ENCODE assay signal across 20 cellular contexts in the genomic region with DNA sequence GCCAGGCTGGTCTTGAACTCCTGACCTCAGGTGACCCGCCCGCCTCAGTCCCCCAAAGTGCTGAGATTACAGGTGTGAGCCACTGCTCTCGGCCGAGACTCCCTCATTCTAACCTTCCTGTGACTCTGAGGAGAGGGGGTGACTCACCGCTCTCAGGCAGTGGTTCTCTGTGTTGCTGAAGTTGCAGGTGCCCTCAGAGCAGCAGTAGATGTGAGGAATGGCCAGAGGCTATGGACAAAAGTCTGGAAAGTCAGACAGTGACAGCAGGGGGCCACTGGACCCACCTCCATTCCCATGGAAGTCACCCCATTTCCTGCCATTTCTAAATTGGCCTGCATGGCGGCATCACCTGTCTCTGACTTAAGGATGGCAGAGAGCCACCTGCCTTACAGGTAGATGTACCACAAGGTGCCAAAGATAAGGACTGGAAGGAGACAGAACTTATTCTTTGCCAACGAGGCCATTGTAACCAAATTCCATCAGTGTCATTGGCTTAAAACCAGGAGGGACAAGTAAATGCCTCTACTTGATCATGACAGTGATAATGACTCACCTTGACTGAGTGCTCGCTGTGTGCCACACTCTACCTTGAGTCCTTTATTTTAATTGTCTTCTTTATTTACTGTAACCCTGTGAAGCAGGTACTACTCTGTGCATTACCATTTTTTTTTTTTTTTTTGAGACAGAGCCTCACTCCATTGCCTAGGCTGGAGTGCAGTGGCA. TPM values are rescaled to one million over a fixed set of nuclear protein-coding genes. Genes with fewer than 3 reads are reported as not detected.
DNase-seq lines count a peak whose midpoint lies in the region; ATAC-seq and TF ChIP-seq lines count a peak whose summit lies in the region.
"Had no signal": no experiment of that assay in that cellular context is flagged by ENCODE, and none has a peak within 500 bp of the region (broad histone marks: within the 10 kb centered on the region; RNA-seq: fewer than 3 reads in every experiment).

No MANE protein-coding gene starts in this region.

- H3K9me3 ChIP-seq in mammary epithelial cell (replicated peaks; ENCODE audit: insufficient read depth, low read length): no peaks in the 10 kb centered on the region
- no peaks in the 10 kb centered on the region for H3K9me3 ChIP-seq in testis
- H3K9me3 ChIP-seq: Caco-2 had no signal

- no peaks in the 10 kb centered on the region for H4K20me1 ChIP-seq in mammary epithelial cell (ENCODE audit: insufficient read depth, low read length)

- no peaks in the 10 kb centered on the region for H3K36me3 Mint-ChIP-seq in Calu3 (ENCODE audit: insufficient read depth, unreplicated experiment)
- H3K36me3 Mint-ChIP-seq in activated CD4-positive, alpha-beta memory T cell treated with anti-CD3 and anti-CD28 coated beads for 36 hours: no peaks in the 10 kb centered on the region
- H3K36me3 Mint-ChIP-seq: CD4-positive, CD25-positive, alpha-beta regulatory T cell had no signal

- TF ChIP-seq CTCF in Calu3 (IDR thresholded peaks at IDR 0.05; ENCODE audit: unreplicated experiment): no peak
- TF ChIP-seq CTCF in mammary epithelial cell (conservative IDR thresholded peaks at IDR 0.05 in 1 of 2, IDR thresholded peaks at IDR 0.05 in 1 of 2; ENCODE audit: extremely low read depth in 1 of 2, insufficient read depth in 1 of 2, low read depth in 1 of 2, low read length in 2 of 2): no peak
- TF ChIP-seq CTCF in foreskin keratinocyte (conservative IDR thresholded peaks at IDR 0.05): no peak
- TF ChIP-seq CTCF in testis (IDR thresholded peaks at IDR 0.05): no peak

- in situ Hi-C loops in mammary epithelial cell (cut with MboI; ENCODE audit: low sequenced_read_pairs in 2 of 2): no loop called here

- H3K4me1 Mint-ChIP-seq in Calu3 (ENCODE audit: low read depth, unreplicated experiment): no peaks in the 10 kb centered on the region
- no peaks in the 10 kb centered on the region for H3K4me1 Mint-ChIP-seq in activated CD4-positive, alpha-beta memory T cell treated with anti-CD3 and anti-CD28 coated beads for 36 hours (ENCODE audit: low read depth)

- 42% methylated on average over 7 of the region's 8 CpGs for WGBS in mammary epithelial cell (ENCODE audit: low coverage, missing lambda C conversion rate)
- WGBS in testis, 2 donors: 86 to 90% methylated on average over 5 to 8 of the region's 8 CpGs

- no peaks in the 10 kb centered on the region for H3K9me3 Mint-ChIP-seq in Calu3 (ENCODE audit: low read depth, unreplicated experiment)
- no peaks in the 10 kb centered on the region for H3K9me3 Mint-ChIP-seq in activated CD4-positive, alpha-beta memory T cell treated with anti-CD3 and anti-CD28 coated beads for 36 hours
- H3K9me3 Mint-ChIP-seq: CD4-positive, CD25-positive, alpha-beta regulatory T cell had no signal

- BruUV-seq in Calu3 (replicated peaks; lab: Mats Ljungman, UMichigan) (no TSS peak), mammary epithelial cell (replicated peaks; lab: Mats Ljungman, UMichigan) (no TSS peak)

- TF ChIP-seq POLR2A in testis (IDR thresholded peaks at IDR 0.05): no peak

- dilution Hi-C loops in mammary epithelial cell (cut with HindIII; ENCODE audit: low sequenced_read_pairs): loop anchor here (5.0 kb wide), 1 partner anchor 62 kb away; no protein-coding TSS in a partner anchor

- no peaks in the 10 kb centered on the region for H3K27me3 ChIP-seq in mammary epithelial cell (ENCODE audit: insufficient read depth, low read length)
- no peaks in the 10 kb centered on the region for H3K27me3 ChIP-seq in foreskin keratinocyte
- H3K27me3 ChIP-seq in testis: no peaks in the 10 kb centered on the region

- no peak overlapping the region for H3K27ac ChIP-seq in mammary epithelial cell (ENCODE audit: insufficient read depth, low read depth, low read length)
- no peak overlapping the region for H3K27ac ChIP-seq in foreskin keratinocyte
- H3K27ac ChIP-seq in testis: no peak overlapping the region
- H3K27ac ChIP-seq: GM23248, RWPE1 had no signal

- peak; percentile 43 for DNase-seq in Calu3
- peak; percentile 50 for DNase-seq in M059J (ENCODE audit: low read depth)
- peak; percentile 72 for DNase-seq in mammary epithelial cell
- peak in 1 of 2 donors; percentile 51 for DNase-seq in foreskin keratinocyte
- DNase-seq in testis: no peak
- DNase-seq in activated CD4-positive, alpha-beta memory T cell treated with anti-CD3 and anti-CD28 coated beads for 36 hours: no peak
- DNase-seq: Caco-2; CD4-positive, CD25-positive, alpha-beta regulatory T cell; GM23248; HCEC 1CT; Kasumi-1; NCI-H1105; NCI-H1694; NCI-H2081; NCI-H2171 treated with DMSO at 0.1 percent for 48 hours; NCI-H524 treated with DMSO at 0.1 percent for 48 hours had no signal

- H3K36me3 ChIP-seq in mammary epithelial cell (ENCODE audit: insufficient read depth, low read length): no peaks in the 10 kb centered on the region
- H3K36me3 ChIP-seq in testis (ENCODE audit: low read depth, missing control alignments): no peaks in the 10 kb centered on the region

- no peaks in the 10 kb centered on the region for H3K27me3 Mint-ChIP-seq in Calu3 (ENCODE audit: unreplicated experiment)
- H3K27me3 Mint-ChIP-seq in activated CD4-positive, alpha-beta memory T cell treated with anti-CD3 and anti-CD28 coated beads for 36 hours: no peaks in the 10 kb centered on the region

- H3K79me2 ChIP-seq in mammary epithelial cell (ENCODE audit: insufficient read depth, low read length): no peaks in the 10 kb centered on the region

- no peak overlapping the region for H3K27ac Mint-ChIP-seq in Calu3 (ENCODE audit: unreplicated experiment)
- no peak overlapping the region for H3K27ac Mint-ChIP-seq in activated CD4-positive, alpha-beta memory T cell treated with anti-CD3 and anti-CD28 coated beads for 36 hours
- H3K27ac Mint-ChIP-seq: CD4-positive, CD25-positive, alpha-beta regulatory T cell had no signal

- no peak overlapping the region for H2AFZ ChIP-seq in mammary epithelial cell (ENCODE audit: low read depth, low read length)
- H2AFZ ChIP-seq: GM23248 had no signal

- H3K4me1 ChIP-seq in mammary epithelial cell (ENCODE audit: insufficient read depth, low read length) (no peaks in the 10 kb centered on the region), foreskin keratinocyte (no peaks in the 10 kb centered on the region), testis (no peaks in the 10 kb centered on the region)
- H3K4me1 ChIP-seq: Caco-2 had no signal

- intact Hi-C loops in Calu3 (cut with micrococcal nuclease; ENCODE audit: unreplicated experiment) (loop anchor here (5.0 kb wide), 1 partner anchor 148 kb away; no protein-coding TSS in a partner anchor), mammary epithelial cell (cut with micrococcal nuclease) (no loop called here), testis (cut with DNase I; ENCODE audit: low total_unique reads) (no loop called here)
- intact Hi-C loops in activated CD4-positive, alpha-beta memory T cell treated with anti-CD3 and anti-CD28 coated beads for 36 hours (cut with micrococcal nuclease): no loop called here

- H3K4me3 ChIP-seq in mammary epithelial cell (replicated peaks in 1 of 3; ENCODE audit: insufficient read depth in 1 of 3, low read depth in 2 of 3, low read length in 3 of 3) (no peak overlapping the region), testis (no peak overlapping the region)
- H3K4me3 ChIP-seq: GM23248 had no signal

- ATAC-seq in foreskin keratinocyte (peak; percentile 95), HG03520 (IDR thresholded peaks at IDR 0.05; ENCODE audit: unreplicated experiment) (no peak), HG02678 (IDR thresholded peaks at IDR 0.05; ENCODE audit: unreplicated experiment) (no peak)
- ATAC-seq: SK-N-SH treated with all-trans-retinoic acid at 6 μM for 48 hours had no signal

- POLR2A ChIA-PET in activated CD4-positive, alpha-beta memory T cell treated with anti-CD3 and anti-CD28 coated beads for 36 hours (lab: Charles Lee): interaction anchor here (0.7 kb wide), 1 partner anchor 139 kb away, joined by 3 read pairs; no protein-coding TSS in a partner anchor

- CTCF ChIA-PET in Calu3 (lab: Charles Lee): interaction anchor here (0.7 kb wide), 1 partner anchor 15 kb away, joined by 4 read pairs; the partner anchor contains the start of gene CNOT1
- CTCF ChIA-PET in mammary epithelial cell (lab: Charles Lee; ENCODE audit: low non-redundant PET): no interaction called here
- CTCF ChIA-PET in activated CD4-positive, alpha-beta memory T cell treated with anti-CD3 and anti-CD28 coated beads for 36 hours (lab: Charles Lee): no interaction called here

- no peak overlapping the region for H3K4me2 ChIP-seq in mammary epithelial cell (ENCODE audit: insufficient read depth, low read depth, low read length)

- no peak overlapping the region for H3K9ac ChIP-seq in mammary epithelial cell (ENCODE audit: insufficient read depth, low read length)
- H3K9ac ChIP-seq: GM23248 had no signal

- H3K4me3 Mint-ChIP-seq in Calu3 (ENCODE audit: low read depth, unreplicated experiment): no peak overlapping the region
- no peak overlapping the region for H3K4me3 Mint-ChIP-seq in activated CD4-positive, alpha-beta memory T cell treated with anti-CD3 and anti-CD28 coated beads for 36 hours
- H3K4me3 Mint-ChIP-seq: CD4-positive, CD25-positive, alpha-beta regulatory T cell had no signal

RNA-seq across cellular contexts. Expression of gene CNOT1, which starts 15.3 kb away (rescaled TPM):
- 270 and 299 TPM in 2 replicates for total RNA-seq in Calu3 (2022)
- total RNA-seq in M059J (2014; rRNA removed; shearing (Covaris generic)): 68.8 and 122 TPM in 2 replicates
- 100 to 1,000 TPM; 159 to 191 TPM for total RNA-seq in mammary epithelial cell
- polyA plus RNA-seq in mammary epithelial cell: 115 TPM
- polyA minus RNA-seq in mammary epithelial cell: 324 TPM
- 157 and 158 TPM in 2 replicates for total RNA-seq in foreskin keratinocyte
- 64.9 and 68.7 TPM in 2 replicates for polyA plus RNA-seq in foreskin keratinocyte
- 100 to 1,000 TPM; 267 to 272 TPM for total RNA-seq in testis
- 449 TPM for polyA plus RNA-seq in testis (ENCODE audit: insufficient read depth, low read depth, low replicate concordance)
- total RNA-seq in activated CD4-positive, alpha-beta memory T cell treated with anti-CD3 and anti-CD28 coated beads for 36 hours: 100 to 1,000 TPM; 230 to 242 TPM

RNA-seq across cellular contexts. Expression of gene SLC38A7, which starts 39.6 kb away (rescaled TPM):
- total RNA-seq in Calu3 (2022): 23.3 and 23.7 TPM in 2 replicates
- total RNA-seq in M059J (2014; rRNA removed; shearing (Covaris generic)): 12.9 and 14.8 TPM in 2 replicates
- total RNA-seq in mammary epithelial cell: 10 to 100 TPM; 22.7 to 42.0 TPM
- polyA plus RNA-seq in mammary epithelial cell: 15.2 TPM
- polyA minus RNA-seq in mammary epithelial cell: 22.6 TPM
- 12.9 and 17.9 TPM in 2 replicates for total RNA-seq in foreskin keratinocyte
- 7.1 and 8.8 TPM in 2 replicates for polyA plus RNA-seq in foreskin keratinocyte
- 10 to 100 TPM; 37.4 to 76.4 TPM for total RNA-seq in testis
- polyA plus RNA-seq in testis (ENCODE audit: insufficient read depth, low read depth, low replicate concordance): 66.6 TPM
- 1 to 10 TPM; 5.0 to 5.4 TPM for total RNA-seq in activated CD4-positive, alpha-beta memory T cell treated with anti-CD3 and anti-CD28 coated beads for 36 hours

Comparison
In these comparisons a context has a peak if more than half of its experiments do, and no peak if none do; other contexts are left out.
1. DNase-seq: peak in Calu3 (single experiment), M059J (single experiment) and mammary epithelial cell (single experiment); none in testis (single experiment) and activated CD4-positive, alpha-beta memory T cell treated with anti-CD3 and anti-CD28 coated beads for 36 hours (single experiment).